In the genomic region with DNA sequence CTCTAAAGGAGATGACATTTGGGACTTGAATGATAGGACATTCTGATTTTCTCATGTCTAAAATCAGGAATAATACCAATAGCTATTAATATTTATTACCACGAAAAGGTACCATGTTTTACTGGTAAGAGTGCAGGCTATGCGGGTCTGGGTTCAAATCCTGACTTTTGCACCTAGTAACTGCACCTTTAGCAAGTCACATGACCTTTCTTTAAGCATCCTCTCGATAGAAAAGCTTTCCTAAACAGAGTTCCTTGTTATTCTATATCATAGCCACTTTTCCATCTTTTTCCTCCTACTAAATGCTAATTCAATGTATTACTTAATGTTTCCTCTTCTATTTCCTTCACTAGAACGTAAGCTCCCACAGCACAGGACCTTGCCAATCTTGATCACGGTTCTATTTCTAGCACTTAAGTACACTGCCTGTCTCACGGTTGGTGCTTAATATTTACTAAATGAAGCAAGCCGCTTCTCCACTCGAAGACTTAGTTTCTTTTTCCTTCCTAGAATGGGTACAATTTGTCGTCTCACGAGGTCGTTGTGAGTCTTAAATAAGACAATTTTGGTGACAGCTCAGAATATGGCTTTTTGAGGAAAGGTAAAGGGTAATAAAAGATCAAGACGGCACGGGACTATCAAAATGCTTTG, we compare ENCODE assay signal across 8 cellular contexts. TPM values are rescaled to one million over a fixed set of nuclear protein-coding genes. Genes with fewer than 3 reads are reported as not detected.
DNase-seq lines count a peak whose midpoint lies in the region; TF ChIP-seq lines count a peak whose summit lies in the region.

No MANE protein-coding gene starts in this region.

- peak overlapping the region; percentile 78 for H3K4me3 ChIP-seq in CD8-positive, alpha-beta memory T cell (ENCODE audit: low read length)
- peak overlapping the region; percentile 66 for H3K4me3 ChIP-seq in colonic mucosa
- peak overlapping the region; percentile 82 to 95 for H3K4me3 ChIP-seq in muscle layer of colon (ENCODE audit: low read depth in 1 of 2, low read length in 2 of 2)

- H3K9me3 ChIP-seq in CD8-positive, alpha-beta memory T cell (ENCODE audit: low read length): no peaks in the 10 kb centered on the region
- H3K9me3 ChIP-seq in colonic mucosa: no peaks in the 10 kb centered on the region
- no peaks in the 10 kb centered on the region for H3K9me3 ChIP-seq in muscle layer of colon (ENCODE audit: low read length)

- H3K4me1 Mint-ChIP-seq in CD8-positive, alpha-beta memory T cell: peaks cover 53 to 78% (median 77%) of the 10 kb centered on the region in 3 donors

- H3K36me3 Mint-ChIP-seq in CD8-positive, alpha-beta memory T cell: peaks cover 0 to 51% (median 12%) of the 10 kb centered on the region in 3 donors

- CTCF ChIA-PET in CD8-positive, alpha-beta memory T cell (lab: Charles Lee): interaction anchor here (1.4 to 2.0 kb wide), 2 partner anchors 104 to 164 kb away, joined by 3 to 5 read pairs; partner anchors contain the start of genes MORN5 and NDUFA8

- POLR2A ChIA-PET in CD8-positive, alpha-beta memory T cell (lab: Charles Lee): interaction anchor here (1.1 to 2.0 kb wide), 3 partner anchors 171 to 1684 kb away, joined by 3 to 5 read pairs (median 3); partner anchors contain the start of gene CDK5RAP2

- H3K9ac ChIP-seq in colonic mucosa (ENCODE audit: low read depth in 2 of 2, low read length in 2 of 2) (peak overlapping the region; percentile 69 to 96), muscle layer of colon (ENCODE audit: low read length) (peak overlapping the region; percentile 88)

- no peak for TF ChIP-seq CTCF in colonic mucosa (IDR thresholded peaks at IDR 0.05)

- H3K27me3 ChIP-seq in CD8-positive, alpha-beta memory T cell (ENCODE audit: insufficient read depth, low read length, poor library complexity, severe bottlenecking): no peaks in the 10 kb centered on the region
- H3K27me3 ChIP-seq in colonic mucosa (no peaks in the 10 kb centered on the region), muscle layer of colon (ENCODE audit: control insufficient read depth in 1 of 2, insufficient read depth in 2 of 2, low read length in 2 of 2) (no peaks in the 10 kb centered on the region)

- H3K9me3 Mint-ChIP-seq in CD8-positive, alpha-beta memory T cell: no peaks in the 10 kb centered on the region

- intact Hi-C loops in colonic mucosa (cut with DNase I): no loop called here

- DNase-seq in CD8-positive, alpha-beta memory T cell: no peak
- DNase-seq in NAMALWA (ENCODE audit: low spot score) (peak; percentile 54), colonic mucosa (no peak), NCI-H524 treated with DMSO at 0.1 percent for 48 hours (lab: John Stamatoyannopoulos, UW) (no peak), occipital lobe (lab: John Stamatoyannopoulos, UW) (no peak), iPS-NIHi7 (ENCODE audit: extremely low spot score) (no peak), SKM-1 treated with dmso at 0.1 percent for 144 hours (lab: John Stamatoyannopoulos, UW; ENCODE audit: unreplicated experiment) (no peak)

- H3K27ac ChIP-seq in CD8-positive, alpha-beta memory T cell (ENCODE audit: low read depth, low read length): peak overlapping the region; percentile 98
- peak overlapping the region; percentile 82 for H3K27ac ChIP-seq in colonic mucosa
- peak overlapping the region; percentile 74 for H3K27ac ChIP-seq in muscle layer of colon (ENCODE audit: low read depth, low read length)

- H3K4me3 Mint-ChIP-seq in CD8-positive, alpha-beta memory T cell: peak overlapping the region; percentile 92 to 99 (median 98)

- H3K4me1 ChIP-seq in CD8-positive, alpha-beta memory T cell (ENCODE audit: insufficient read depth, low read length): peaks cover 38% of the 10 kb centered on the region
- H3K4me1 ChIP-seq in colonic mucosa: no peaks in the 10 kb centered on the region
- H3K4me1 ChIP-seq in muscle layer of colon (ENCODE audit: insufficient read depth, low read length): peaks cover 46% of the 10 kb centered on the region

- peaks cover 17% of the 10 kb centered on the region for H3K36me3 ChIP-seq in CD8-positive, alpha-beta memory T cell (ENCODE audit: insufficient read depth, low read length)
- H3K36me3 ChIP-seq in colonic mucosa (peaks cover 6% of the 10 kb centered on the region), muscle layer of colon (ENCODE audit: insufficient read depth, low read length) (peaks cover 24% of the 10 kb centered on the region)

- peak overlapping the region; percentile 97 to 100 (median 100) for H3K27ac Mint-ChIP-seq in CD8-positive, alpha-beta memory T cell

- no peaks in the 10 kb centered on the region for H3K27me3 Mint-ChIP-seq in CD8-positive, alpha-beta memory T cell

RNA-seq across cellular contexts. Expression of gene RBM18, which starts 0.8 kb away (rescaled TPM):
- 10 to 100 TPM; 36.6 to 37.4 TPM for total RNA-seq in CD8-positive, alpha-beta memory T cell
- polyA plus RNA-seq in CD8-positive, alpha-beta memory T cell: 26.2 TPM
- 10 to 100 TPM; 21.5 TPM for total RNA-seq in colonic mucosa
- total RNA-seq in occipital lobe: 18.1 TPM

RNA-seq across cellular contexts. Expression of gene MRRF, which starts 0.9 kb away (rescaled TPM):
- total RNA-seq in CD8-positive, alpha-beta memory T cell: 10 to 100 TPM; 74.6 to 75.9 TPM
- 18.9 TPM for polyA plus RNA-seq in CD8-positive, alpha-beta memory T cell
- total RNA-seq in colonic mucosa: 10 to 100 TPM; 53.3 to 70.8 TPM
- 26.2 TPM for total RNA-seq in occipital lobe

RNA-seq across cellular contexts. Expression of gene LHX6, which starts 35.1 kb away (rescaled TPM):
- total RNA-seq in CD8-positive, alpha-beta memory T cell: not detected
- polyA plus RNA-seq in CD8-positive, alpha-beta memory T cell: not detected
- total RNA-seq in colonic mucosa (1 to 10 TPM; 1.1 to 1.2 TPM), occipital lobe (20.0 TPM)
